ENCODE assay signal across 29 cellular contexts in the genomic region with DNA sequence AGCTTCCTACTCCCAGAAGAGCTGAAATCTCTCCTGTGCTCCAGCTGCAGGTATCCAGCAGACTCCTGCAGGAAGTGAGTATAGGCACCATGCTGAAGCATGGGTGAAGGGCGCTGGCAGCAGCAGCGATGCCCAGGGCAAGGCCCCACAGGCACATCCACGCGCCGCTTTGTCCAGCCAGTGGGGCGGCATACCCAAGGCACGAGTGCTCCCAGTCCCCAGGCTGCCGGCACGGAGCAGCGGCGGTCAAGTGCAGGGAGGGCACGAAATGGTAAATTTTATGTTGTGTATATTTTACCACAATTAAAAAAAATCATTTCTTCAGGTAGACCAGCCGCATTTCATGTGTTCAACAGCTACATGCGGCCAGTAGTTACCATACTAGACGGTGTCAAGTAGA.
"Had no signal": no experiment of that assay in that cellular context is flagged by ENCODE, and none has a peak within 500 bp of the region (broad histone marks: within the 10 kb centered on the region; RNA-seq: fewer than 3 reads in every experiment).

No MANE protein-coding gene starts in this region.

- H3K9ac ChIP-seq: neural progenitor cell, parathyroid adenoma had no signal

- H3K27me3 Mint-ChIP-seq: naive thymus-derived CD8-positive, alpha-beta T cell; natural killer cell treated with Interleukin-12 subunit alpha and Interleukin-12 subunit beta and Interleukin-15 and Interleukin-18, amount 100 ng/mL, for 72 hours; progenitor cell of endocrine pancreas; stimulated activated naive B cell treated with anti-CD40 and anti-IgM and Interleukin-4, amounts not matched to agents 10 μg/mL and 1 μg/mL and 100 μg/mL, for 72 hours; stimulated activated naive CD8-positive, alpha-beta T cell treated with anti-CD3 and anti-CD28 coated beads, Interleukin-15, Interleukin-2, amounts not matched to agents 100 ng/mL and 50 ng/mL, for 24 hours had no signal

- H3K36me3 ChIP-seq: neural progenitor cell, ovary, right lobe of liver, sigmoid colon, thoracic aorta, thyroid gland, vagina had no signal

- H3K27ac Mint-ChIP-seq: natural killer cell treated with Interleukin-12 subunit alpha and Interleukin-12 subunit beta and Interleukin-15 and Interleukin-18, amount 100 ng/mL, for 72 hours; neural progenitor cell; stimulated activated naive B cell treated with anti-CD40 and anti-IgM and Interleukin-4, amounts not matched to agents 10 μg/mL and 1 μg/mL and 100 μg/mL, for 72 hours; stimulated activated naive CD8-positive, alpha-beta T cell treated with anti-CD3 and anti-CD28 coated beads, Interleukin-15, Interleukin-2, amounts not matched to agents 100 ng/mL and 50 ng/mL, for 24 hours had no signal

- H3K4me2 ChIP-seq: neural progenitor cell had no signal

- H3K36me3 Mint-ChIP-seq: natural killer cell treated with Interleukin-12 subunit alpha and Interleukin-12 subunit beta and Interleukin-15 and Interleukin-18, amount 100 ng/mL, for 72 hours had no signal

- H3K9me3 Mint-ChIP-seq: naive thymus-derived CD8-positive, alpha-beta T cell; natural killer cell treated with Interleukin-12 subunit alpha and Interleukin-12 subunit beta and Interleukin-15 and Interleukin-18, amount 100 ng/mL, for 72 hours; neural progenitor cell; stimulated activated effector memory CD8-positive, alpha-beta T cell treated with anti-CD3 and anti-CD28 coated beads, Interleukin-12 subunit alpha, Interleukin-12 subunit beta, amount 100 ng/mL, for 72 hours; stimulated activated naive B cell treated with anti-CD40 and anti-IgM and Interleukin-4, amounts not matched to agents 10 μg/mL and 1 μg/mL and 100 μg/mL, for 72 hours; stimulated activated naive CD8-positive, alpha-beta T cell treated with anti-CD3 and anti-CD28 coated beads, Interleukin-15, Interleukin-2, amounts not matched to agents 100 ng/mL and 50 ng/mL, for 24 hours had no signal

- H3K4me3 ChIP-seq: neural progenitor cell, ovary, psoas muscle, right lobe of liver, sigmoid colon, stomach, thoracic aorta, thyroid gland, tibial nerve, upper lobe of left lung, vagina had no signal

- H3K4me3 Mint-ChIP-seq: naive thymus-derived CD8-positive, alpha-beta T cell; natural killer cell treated with Interleukin-12 subunit alpha and Interleukin-12 subunit beta and Interleukin-15 and Interleukin-18, amount 100 ng/mL, for 72 hours; neural progenitor cell; stimulated activated effector memory CD8-positive, alpha-beta T cell treated with anti-CD3 and anti-CD28 coated beads, Interleukin-12 subunit alpha, Interleukin-12 subunit beta, amount 100 ng/mL, for 72 hours; stimulated activated naive B cell treated with anti-CD40 and anti-IgM and Interleukin-4, amounts not matched to agents 10 μg/mL and 1 μg/mL and 100 μg/mL, for 72 hours; stimulated activated naive CD8-positive, alpha-beta T cell treated with anti-CD3 and anti-CD28 coated beads, Interleukin-15, Interleukin-2, amounts not matched to agents 100 ng/mL and 50 ng/mL, for 24 hours had no signal

- DNase-seq: naive thymus-derived CD8-positive, alpha-beta T cell; occipital lobe; ovary; posterior cingulate gyrus; psoas muscle; right cardiac atrium; right lobe of liver; sigmoid colon; small intestine; stimulated activated CD4-positive, alpha-beta T cell treated with anti-CD3 and anti-CD28 coated beads, Interleukin-15, amount 100 ng/mL, for 24 hours; stimulated activated CD4-positive, alpha-beta T cell treated with anti-CD3 and anti-CD28 coated beads, Interleukin-2, amount 100 ng/mL, for 24 hours; stimulated activated CD4-positive, alpha-beta T cell treated with anti-CD3 and anti-CD28 coated beads, Interleukin-2, amount 100 ng/mL, for 48 hours; stimulated activated CD4-positive, alpha-beta T cell treated with anti-CD3 and anti-CD28 coated beads, Interleukin-4, amount 100 ng/mL, for 24 hours; stimulated activated naive B cell treated with anti-CD40 and anti-IgM and Interleukin-4, amounts not matched to agents 10 μg/mL and 1 μg/mL and 100 μg/mL, for 72 hours; stimulated activated naive CD4-positive, alpha-beta T cell treated with Interleukin-2 at 50 U/mL for 16 hours; stomach; thyroid gland; trophoblast cell had no signal

- H2AFZ ChIP-seq: neural progenitor cell, parathyroid adenoma had no signal

- H3K27me3 ChIP-seq: neural progenitor cell, neutrophil, ovary, right lobe of liver, sigmoid colon, stomach, thyroid gland, tibial nerve, upper lobe of left lung, vagina had no signal

- H3K9me3 ChIP-seq: neutrophil, ovary, psoas muscle, right lobe of liver, sigmoid colon, stomach, thoracic aorta, thyroid gland, tibial nerve, upper lobe of left lung, vagina had no signal

- ATAC-seq: naive thymus-derived CD8-positive, alpha-beta T cell; natural killer cell treated with Interleukin-12 subunit alpha and Interleukin-12 subunit beta and Interleukin-15 and Interleukin-18, amount 100 ng/mL, for 72 hours; psoas muscle; right cardiac atrium; right lobe of liver; stimulated activated effector memory CD8-positive, alpha-beta T cell treated with anti-CD3 and anti-CD28 coated beads, Interleukin-12 subunit alpha, Interleukin-12 subunit beta, amount 100 ng/mL, for 72 hours; stimulated activated naive B cell treated with anti-CD40 and anti-IgM and Interleukin-4, amounts not matched to agents 10 μg/mL and 1 μg/mL and 100 μg/mL, for 72 hours had no signal

- H3K27ac ChIP-seq: neural progenitor cell, neutrophil, ovary, parathyroid adenoma, psoas muscle, right lobe of liver, sigmoid colon, stomach, thoracic aorta, thyroid gland, tibial nerve, upper lobe of left lung, vagina had no signal
